In the genomic region with DNA sequence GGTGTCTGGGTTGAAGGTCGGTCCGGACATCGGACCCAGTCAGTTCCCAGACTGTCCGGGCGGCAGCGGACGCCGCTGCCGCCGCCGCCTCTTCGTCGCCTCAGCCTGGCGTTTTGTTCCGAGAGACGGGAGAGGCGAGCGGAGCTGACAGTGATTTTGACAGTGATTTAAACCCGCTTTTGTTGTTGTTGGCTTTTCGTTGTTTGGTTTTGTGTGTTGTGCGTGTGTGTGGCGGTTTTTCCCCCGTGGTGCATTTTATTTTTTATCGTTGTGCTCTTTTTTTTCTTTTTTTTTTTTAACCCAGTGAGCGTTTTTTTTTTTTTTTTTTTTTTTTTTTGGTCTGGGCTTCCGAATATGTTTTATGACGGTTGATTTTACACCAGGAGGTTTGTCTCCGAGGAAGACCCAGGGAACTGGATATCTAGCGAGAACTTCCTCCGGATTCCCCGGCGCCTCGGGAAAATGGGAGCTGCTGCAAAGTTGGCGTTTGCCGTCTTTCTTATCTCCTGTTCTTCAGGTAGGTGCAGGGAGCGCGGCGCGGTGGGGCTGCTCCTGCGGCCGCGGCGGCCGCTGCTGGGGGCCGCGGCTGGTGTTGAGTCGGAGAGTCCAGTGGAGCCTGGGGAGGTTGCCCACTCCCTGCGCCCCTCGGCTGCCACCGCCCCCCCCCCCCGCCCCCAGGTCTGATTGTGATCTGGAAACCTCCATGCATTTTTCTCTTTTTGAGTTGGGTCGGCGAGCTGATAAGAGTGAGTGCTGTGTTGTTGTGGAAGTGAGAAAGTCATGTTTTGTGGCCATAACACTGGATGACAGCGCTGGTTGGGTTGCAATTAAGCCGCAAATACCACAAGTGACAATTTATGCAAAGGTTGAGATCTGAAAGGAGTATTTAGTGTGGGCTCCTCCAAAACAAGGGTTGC, we compare ENCODE assay signal across 7 cellular contexts. TPM values are rescaled to one million over a fixed set of nuclear protein-coding genes. Genes with fewer than 3 reads are reported as not detected.
A peak's percentile ranks its signal among the peaks of the same experiment; 100 is the strongest.
DNase-seq lines count a peak whose midpoint lies in the region; ATAC-seq and TF ChIP-seq lines count a peak whose summit lies in the region.

A gene (plus strand): TSS at position 339 of the 917 bp plus-strand sequence. CDS start 124 bp downstream, at position 463.

- TF ChIP-seq CTCF in HFFc6 (IDR thresholded peaks at IDR 0.05): no peak
- TF ChIP-seq CTCF in WERI-Rb-1 (IDR thresholded peaks at IDR 0.05; ENCODE audit: low read depth, low read length): no peak
- no peak for TF ChIP-seq CTCF in choroid plexus epithelial cell (conservative IDR thresholded peaks at IDR 0.05; ENCODE audit: low read depth, low read length)

- H3K9me3 Mint-ChIP-seq in HFFc6: no peaks in the 10 kb centered on the region

- H3K27ac ChIP-seq in WERI-Rb-1: peak within 1 kb of the TSS; percentile 98

- peak within 1 kb of the TSS; percentile 92 for H3K4me3 ChIP-seq in WERI-Rb-1 (ENCODE audit: low read depth, low read length)
- peak within 1 kb of the TSS; percentile 78 for H3K4me3 ChIP-seq in choroid plexus epithelial cell (ENCODE audit: low read depth, low read length)

- no peaks in the 10 kb centered on the region for H3K36me3 Mint-ChIP-seq in HFFc6 (ENCODE audit: low read depth)

- DNase-seq in HFFc6 (peak; percentile 24), MV-4-11 (lab: John Stamatoyannopoulos, UW) (peak; percentile 52), WERI-Rb-1 (peak; percentile 45), choroid plexus epithelial cell (ENCODE audit: low read depth) (peak; percentile 39), left colon (peak; percentile 28 to 56)
- peak; percentile 6 to 13 for DNase-seq in stimulated activated CD4-positive, alpha-beta T cell treated with anti-CD3 and anti-CD28 coated beads, Interleukin-1b, Interleukin-23, amount 100 ng/mL, for 4 hours (ENCODE audit: low read depth in 2 of 2)

- no peaks in the 10 kb centered on the region for H3K27me3 ChIP-seq in WERI-Rb-1 (ENCODE audit: insufficient read depth, low read depth, severe bottlenecking)

- intact Hi-C loops in left colon (cut with DNase I, micrococcal nuclease): no loop called here

- H3K36me3 ChIP-seq in WERI-Rb-1: no peaks in the 10 kb centered on the region; the same call in none of the 2 replicates

- peak; percentile 74 for ATAC-seq in GM18502 (IDR thresholded peaks at IDR 0.05; ENCODE audit: poor library complexity, unreplicated experiment)
- peak; percentile 42 for ATAC-seq in left colon

- H3K4me1 Mint-ChIP-seq in HFFc6 (ENCODE audit: low read depth): peaks cover 41% of the 10 kb centered on the region

- H3K27me3 Mint-ChIP-seq in HFFc6 (ENCODE audit: insufficient read depth): peaks cover 2% of the 10 kb centered on the region; the same call in 1 of the 2 replicates

- H3K27ac Mint-ChIP-seq in HFFc6: peak within 1 kb of the TSS; percentile 93

- no peaks in the 10 kb centered on the region for H3K9me3 ChIP-seq in WERI-Rb-1 (ENCODE audit: severe bottlenecking)

- H3K4me3 Mint-ChIP-seq in HFFc6: peak within 1 kb of the TSS; percentile 98

RNA-seq across cellular contexts. Expression of the gene that starts here (rescaled TPM):
- total RNA-seq in HFFc6 (2021; fragmentation: NEBNext Ultra II Directional; extraction: Animal tissue kit (Norgen Biotek cat#: 25700)): 1 to 10 TPM; 4.1 to 6.2 (median 5.0) TPM
- 10 to 100 TPM; 20.0 to 22.2 TPM for total RNA-seq in left colon

Comparison
In these comparisons a context has a peak if more than half of its experiments do, and no peak if none do; other contexts are left out.
1. Peak in every context shown above with its lines: DNase-seq, ATAC-seq, H3K4me3 ChIP-seq and H3K27ac ChIP-seq.